In the genomic region with DNA sequence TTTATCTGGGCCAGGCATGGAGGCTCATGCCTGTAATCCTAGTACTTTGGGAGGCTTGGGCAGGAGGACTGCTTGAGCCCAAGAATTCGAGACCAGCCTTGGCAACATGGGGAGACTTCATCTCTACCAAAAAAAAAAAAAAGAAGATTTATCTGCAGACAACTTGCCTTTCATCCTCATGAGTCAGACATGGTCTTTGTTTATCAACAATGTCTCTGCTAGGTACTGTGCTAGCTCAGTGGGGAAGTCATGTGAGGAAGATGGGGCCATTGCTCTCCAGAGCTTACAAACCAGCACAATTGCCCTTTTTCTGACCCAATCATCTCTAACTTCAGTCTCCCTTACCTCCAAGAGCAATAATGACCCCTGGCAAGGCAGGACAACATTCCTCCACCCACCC, we compare ENCODE assay signal across 10 cellular contexts. TPM values are rescaled to one million over a fixed set of nuclear protein-coding genes. Genes with fewer than 3 reads are reported as not detected.
A peak's percentile ranks its signal among the peaks of the same experiment; 100 is the strongest.
DNase-seq lines count a peak whose midpoint lies in the region; ATAC-seq, FAIRE-seq and TF ChIP-seq lines count a peak whose summit lies in the region.
"Had no signal": no experiment of that assay in that cellular context is flagged by ENCODE, and none has a peak within 500 bp of the region (broad histone marks: within the 10 kb centered on the region; RNA-seq: fewer than 3 reads in every experiment).

No MANE protein-coding gene starts in this region.

- peaks cover 18 to 41% (median 36%) of the 10 kb centered on the region in 7 donors for H3K4me1 Mint-ChIP-seq in naive thymus-derived CD4-positive, alpha-beta T cell

- H3K79me2 ChIP-seq in Karpas-422 (ENCODE audit: low read length) = peaks cover 56% of the 10 kb centered on the region

- intact Hi-C loops in naive thymus-derived CD4-positive, alpha-beta T cell (cut with micrococcal nuclease) = loop anchor here in 1 of 2 donors (5.0 kb wide), 1 partner anchor 130 kb away; a partner anchor contains a TSS

- peak overlapping the region; percentile 78 for H3K9ac ChIP-seq in Karpas-422 (ENCODE audit: low read length)

- H3K36me3 Mint-ChIP-seq in naive thymus-derived CD4-positive, alpha-beta T cell = peaks cover 0 to 13% (median 9%) of the 10 kb centered on the region in 5 donors

- peak overlapping the region in 7 of 9 donors; percentile 80 to 98 (median 96) for H3K27ac Mint-ChIP-seq in naive thymus-derived CD4-positive, alpha-beta T cell

- peak overlapping the region; percentile 86 to 99 (median 96) for H3K4me3 Mint-ChIP-seq in naive thymus-derived CD4-positive, alpha-beta T cell

- no peaks in the 10 kb centered on the region for H3K9me3 ChIP-seq in Karpas-422 (ENCODE audit: low read length)
- no peaks in the 10 kb centered on the region for H3K9me3 ChIP-seq in naive thymus-derived CD4-positive, alpha-beta T cell (ENCODE audit: control insufficient read depth in 2 of 3, low read length in 3 of 3)

- H3K4me3 ChIP-seq in Karpas-422 (ENCODE audit: low read length) (peak overlapping the region; percentile 75), bronchial epithelial cell (ENCODE audit: low read depth, low read length) (no peak overlapping the region)
- H3K4me3 ChIP-seq in naive thymus-derived CD4-positive, alpha-beta T cell (ENCODE audit: low read length) = no peak overlapping the region

- H4K20me1 ChIP-seq in Karpas-422 (ENCODE audit: insufficient read depth, low read depth, low read length) = peaks cover 3% of the 10 kb centered on the region; the same call in 1 of the 2 replicates

- no peaks in the 10 kb centered on the region for H3K27me3 Mint-ChIP-seq in naive thymus-derived CD4-positive, alpha-beta T cell

- H3K4me2 ChIP-seq in Karpas-422 (ENCODE audit: low read depth, low read length, poor library complexity, severe bottlenecking) = peak overlapping the region; percentile 87

- peaks cover 0 to 2% (median 0%) of the 10 kb centered on the region in 11 donors for H3K9me3 Mint-ChIP-seq in naive thymus-derived CD4-positive, alpha-beta T cell

- no peaks in the 10 kb centered on the region for H3K9me2 ChIP-seq in Karpas-422 (replicated peaks; ENCODE audit: insufficient read depth, low read length)

- ATAC-seq in naive thymus-derived CD4-positive, alpha-beta T cell = no peak
- no peak for ATAC-seq in HG02759 (IDR thresholded peaks at IDR 0.05; ENCODE audit: unreplicated experiment)
- no peak for ATAC-seq in GM18520 (IDR thresholded peaks at IDR 0.05; ENCODE audit: unreplicated experiment)

- no peak for TF ChIP-seq CTCF in bronchial epithelial cell (IDR thresholded peaks at IDR 0.05; ENCODE audit: insufficient read depth, low read length, severe bottlenecking)

- peaks cover 9% of the 10 kb centered on the region; the same call in 1 of the 2 replicates for H3K36me3 ChIP-seq in Karpas-422 (ENCODE audit: insufficient read depth, low read length)
- peaks cover 3% of the 10 kb centered on the region for H3K36me3 ChIP-seq in bronchial epithelial cell (ENCODE audit: control insufficient read depth, insufficient read depth, low read length)
- peaks cover 0 to 30% (median 0%) of the 10 kb centered on the region in 3 experiments for H3K36me3 ChIP-seq in naive thymus-derived CD4-positive, alpha-beta T cell (ENCODE audit: control insufficient read depth in 2 of 3, insufficient read depth in 3 of 3, low read length in 3 of 3)

- CTCF ChIA-PET in naive thymus-derived CD4-positive, alpha-beta T cell (lab: Charles Lee) = interaction anchor here (0.6 to 2.9 kb wide), 3 partner anchors 9 to 68 kb away, joined by 3 to 19 read pairs (median 5); no protein-coding TSS in a partner anchor

- DNase-seq in CD1c-positive myeloid dendritic cell (ENCODE audit: extremely low spot score) (peak; percentile 3), Karpas-422 (no peak), bronchial epithelial cell (ENCODE audit: low read depth) (peak; percentile 26)
- no peak for DNase-seq in naive thymus-derived CD4-positive, alpha-beta T cell
- no peak for DNase-seq in stimulated activated naive CD4-positive, alpha-beta T cell treated with Interleukin-2 at 50 U/mL for 16 hours (lab: John Stamatoyannopoulos, UW)
- DNase-seq in activated effector memory CD4-positive, alpha-beta T cell treated with anti-CD3 and anti-CD28 coated beads, Interleukin-2, amount 50 U/mL, for 16 hours = no peak
- DNase-seq: NCI-H2227 treated with DMSO at 0.1 percent for 48 hours; stimulated activated CD4-positive, alpha-beta T cell treated with anti-CD3 and anti-CD28 coated beads, Interleukin-4, amount 100 ng/mL, for 24 hours had no signal

- FAIRE-seq in bronchial epithelial cell (lab: Jason Lieb, UNC) = no peak

- no peak overlapping the region for H2AFZ ChIP-seq in Karpas-422 (ENCODE audit: low read length)

- POLR2A ChIA-PET in naive thymus-derived CD4-positive, alpha-beta T cell (lab: Charles Lee) = interaction anchor here (0.6 to 2.7 kb wide), 2 partner anchors 11 to 22 kb away, joined by 3 to 28 read pairs; no protein-coding TSS in a partner anchor

- no peak overlapping the region for H3K27ac ChIP-seq in Karpas-422 (ENCODE audit: low read length)
- no peak overlapping the region for H3K27ac ChIP-seq in naive thymus-derived CD4-positive, alpha-beta T cell (ENCODE audit: low read depth, low read length)

- H3K27me3 ChIP-seq in Karpas-422 (ENCODE audit: low read length) (no peaks in the 10 kb centered on the region), bronchial epithelial cell (ENCODE audit: control insufficient read depth, insufficient read depth, low read length) (no peaks in the 10 kb centered on the region)
- H3K27me3 ChIP-seq in naive thymus-derived CD4-positive, alpha-beta T cell (ENCODE audit: control insufficient read depth in 2 of 2, insufficient read depth in 2 of 2, low read length in 2 of 2) = no peaks in the 10 kb centered on the region

- peaks cover 14% of the 10 kb centered on the region for H3K4me1 ChIP-seq in Karpas-422 (ENCODE audit: low read length)
- peaks cover 17% of the 10 kb centered on the region in 2 donors for H3K4me1 ChIP-seq in naive thymus-derived CD4-positive, alpha-beta T cell (ENCODE audit: control insufficient read depth in 2 of 2, insufficient read depth in 2 of 2, low read length in 2 of 2)

RNA-seq across cellular contexts. Expression of a gene that starts 1.6 kb away (rescaled TPM):
- total RNA-seq in Karpas-422 (2014; rRNA removed; shearing (Covaris generic); ENCODE audit: low replicate concordance) = 22.7 and 33.4 TPM in 2 replicates
- 17.9 and 23.0 TPM in 2 replicates for total RNA-seq in bronchial epithelial cell
- total RNA-seq in naive thymus-derived CD4-positive, alpha-beta T cell = 10 to 100 TPM; 32.3 to 72.4 (median 47.5) TPM
- 10 to 100 TPM; 49.9 to 50.0 TPM for polyA plus RNA-seq in naive thymus-derived CD4-positive, alpha-beta T cell

RNA-seq across cellular contexts. Expression of a gene that starts 32.5 kb away (rescaled TPM):
- total RNA-seq in Karpas-422 (2014; rRNA removed; shearing (Covaris generic); ENCODE audit: low replicate concordance) = 18.5 and 24.4 TPM in 2 replicates
- total RNA-seq in bronchial epithelial cell = 19.7 and 34.8 TPM in 2 replicates
- 10 to 100 TPM in 4 of 5 experiments, 1 to 10 TPM in 1; 6.4 to 20.1 (median 12.1) TPM for total RNA-seq in naive thymus-derived CD4-positive, alpha-beta T cell
- polyA plus RNA-seq in naive thymus-derived CD4-positive, alpha-beta T cell = 1 to 10 TPM; 6.1 to 7.3 TPM

RNA-seq across cellular contexts. Expression of a gene that starts 47.9 kb away (rescaled TPM):
- total RNA-seq in Karpas-422 (2014; rRNA removed; shearing (Covaris generic); ENCODE audit: low replicate concordance) = 12.2 and 19.8 TPM in 2 replicates
- total RNA-seq in bronchial epithelial cell = 12.4 and 28.2 TPM in 2 replicates
- 1 to 10 TPM in 1 of 5 experiments, under 1 TPM in 4; 0.19 to 2.2 (median 0.77) TPM for total RNA-seq in naive thymus-derived CD4-positive, alpha-beta T cell
- polyA plus RNA-seq in naive thymus-derived CD4-positive, alpha-beta T cell = under 1 TPM; 0.15 to 0.54 TPM

RNA-seq across cellular contexts. Expression of a gene that starts 50.1 kb away (rescaled TPM):
- 28.3 and 40.1 TPM in 2 replicates for total RNA-seq in Karpas-422 (2014; rRNA removed; shearing (Covaris generic); ENCODE audit: low replicate concordance)
- total RNA-seq in bronchial epithelial cell = 24.7 and 28.8 TPM in 2 replicates
- total RNA-seq in naive thymus-derived CD4-positive, alpha-beta T cell = 10 to 100 TPM; 32.9 to 47.2 (median 42.4) TPM
- 10 to 100 TPM; 29.6 to 30.3 TPM for polyA plus RNA-seq in naive thymus-derived CD4-positive, alpha-beta T cell

RNA-seq across cellular contexts. Expression of a gene that starts 50.5 kb away (rescaled TPM):
- total RNA-seq in Karpas-422 (2014; rRNA removed; shearing (Covaris generic); ENCODE audit: low replicate concordance) = 20.8 and 28.2 TPM in 2 replicates
- total RNA-seq in bronchial epithelial cell = 18.8 and 19.2 TPM in 2 replicates
- total RNA-seq in naive thymus-derived CD4-positive, alpha-beta T cell = 10 to 100 TPM; 11.5 to 27.2 (median 21.6) TPM
- 10 to 100 TPM; 19.8 to 26.3 TPM for polyA plus RNA-seq in naive thymus-derived CD4-positive, alpha-beta T cell

Comparison
In these comparisons a context has a peak if more than half of its experiments do, and no peak if none do; other contexts are left out.
1. DNase-seq: peak in CD1c-positive myeloid dendritic cell (single experiment) and bronchial epithelial cell (single experiment); none in Karpas-422 (single experiment), naive thymus-derived CD4-positive, alpha-beta T cell (0 of 9), stimulated activated naive CD4-positive, alpha-beta T cell treated with Interleukin-2 at 50 U/mL for 16 hours (single experiment) and activated effector memory CD4-positive, alpha-beta T cell treated with anti-CD3 and anti-CD28 coated beads, Interleukin-2, amount 50 U/mL, for 16 hours (single experiment).